ENCODE assay signal across 1 cellular context in the genomic region with DNA sequence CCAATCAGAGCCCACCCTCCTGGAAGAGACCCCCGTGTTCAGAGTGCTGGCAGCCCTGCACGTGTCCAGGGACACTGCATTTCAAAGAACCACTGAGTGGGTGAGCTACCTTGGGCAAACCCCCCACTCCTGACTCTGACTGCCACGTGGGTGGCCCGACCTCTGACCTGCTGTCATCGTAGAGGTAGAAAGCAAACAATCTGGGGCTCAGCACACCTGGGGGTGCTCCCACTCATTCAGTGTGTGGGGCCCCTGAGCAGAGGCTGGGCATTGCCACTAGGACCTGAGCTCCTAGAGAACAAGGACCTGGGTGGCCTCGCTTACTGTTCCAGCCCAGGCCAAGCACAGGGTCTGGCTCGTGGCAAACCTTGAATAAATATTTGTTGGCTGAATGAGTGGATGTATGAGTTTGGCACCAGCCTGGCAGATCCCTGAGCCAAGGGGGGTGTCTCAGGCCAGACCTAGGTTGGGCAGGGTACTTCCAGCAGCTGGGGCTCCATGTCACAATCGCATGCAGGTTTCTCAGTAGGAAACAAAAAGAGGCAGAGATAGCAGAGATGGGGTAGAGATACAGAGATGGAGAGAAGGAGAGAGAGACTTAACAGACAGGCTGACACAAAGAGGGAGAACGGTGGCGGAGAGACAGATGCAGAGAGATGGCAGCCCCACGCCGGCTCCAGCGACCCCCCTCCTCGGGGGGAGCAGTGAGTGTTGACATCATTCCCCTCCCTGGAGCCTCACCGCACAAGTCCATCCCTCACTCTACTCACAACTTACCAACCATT.
TF ChIP-seq lines count a peak whose summit lies in the region.

No MANE protein-coding gene starts in this region.

TF ChIP-seq in K562, 482 proteins besides CTCF, POLR2A, EP300 and RAD21 (continued from another document and continues in another):
- TF ChIP-seq, protein P1, sequence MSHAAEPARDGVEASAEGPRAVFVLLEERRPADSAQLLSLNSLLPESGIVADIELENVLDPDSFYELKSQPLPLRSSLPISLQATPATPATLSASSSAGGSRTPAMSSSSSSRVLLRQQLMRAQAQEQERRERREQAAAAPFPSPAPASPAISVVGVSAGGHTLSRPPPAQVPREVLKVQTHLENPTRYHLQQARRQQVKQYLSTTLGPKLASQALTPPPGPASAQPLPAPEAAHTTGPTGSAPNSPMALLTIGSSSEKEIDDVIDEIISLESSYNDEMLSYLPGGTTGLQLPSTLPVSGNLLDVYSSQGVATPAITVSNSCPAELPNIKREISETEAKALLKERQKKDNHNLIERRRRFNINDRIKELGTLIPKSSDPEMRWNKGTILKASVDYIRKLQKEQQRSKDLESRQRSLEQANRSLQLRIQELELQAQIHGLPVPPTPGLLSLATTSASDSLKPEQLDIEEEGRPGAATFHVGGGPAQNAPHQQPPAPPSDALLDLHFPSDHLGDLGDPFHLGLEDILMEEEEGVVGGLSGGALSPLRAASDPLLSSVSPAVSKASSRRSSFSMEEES (CRISPR knock-in tag; IDR thresholded peaks at IDR 0.05), result no peak
- TF ChIP-seq, protein P2, sequence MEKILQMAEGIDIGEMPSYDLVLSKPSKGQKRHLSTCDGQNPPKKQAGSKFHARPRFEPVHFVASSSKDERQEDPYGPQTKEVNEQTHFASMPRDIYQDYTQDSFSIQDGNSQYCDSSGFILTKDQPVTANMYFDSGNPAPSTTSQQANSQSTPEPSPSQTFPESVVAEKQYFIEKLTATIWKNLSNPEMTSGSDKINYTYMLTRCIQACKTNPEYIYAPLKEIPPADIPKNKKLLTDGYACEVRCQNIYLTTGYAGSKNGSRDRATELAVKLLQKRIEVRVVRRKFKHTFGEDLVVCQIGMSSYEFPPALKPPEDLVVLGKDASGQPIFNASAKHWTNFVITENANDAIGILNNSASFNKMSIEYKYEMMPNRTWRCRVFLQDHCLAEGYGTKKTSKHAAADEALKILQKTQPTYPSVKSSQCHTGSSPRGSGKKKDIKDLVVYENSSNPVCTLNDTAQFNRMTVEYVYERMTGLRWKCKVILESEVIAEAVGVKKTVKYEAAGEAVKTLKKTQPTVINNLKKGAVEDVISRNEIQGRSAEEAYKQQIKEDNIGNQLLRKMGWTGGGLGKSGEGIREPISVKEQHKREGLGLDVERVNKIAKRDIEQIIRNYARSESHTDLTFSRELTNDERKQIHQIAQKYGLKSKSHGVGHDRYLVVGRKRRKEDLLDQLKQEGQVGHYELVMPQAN (IDR thresholded peaks at IDR 0.05; ENCODE audit: borderline replicate concordance), result no peak
- TF ChIP-seq CBX5 (IDR thresholded peaks at IDR 0.05; ENCODE audit: borderline replicate concordance, low read depth) (no peak), ZNF165 (CRISPR knock-in tag; IDR thresholded peaks at IDR 0.05; ENCODE audit: borderline replicate concordance) (no peak), L3MBTL2 (IDR thresholded peaks at IDR 0.05) (no peak; the same call in 1 of the 2 replicates), NFRKB (IDR thresholded peaks at IDR 0.05; ENCODE audit: low read depth) (peak; percentile 73), ZNF217 (CRISPR knock-in tag; IDR thresholded peaks at IDR 0.05) (no peak), KDM5B (IDR thresholded peaks at IDR 0.05; ENCODE audit: insufficient replicate concordance, low read depth, low read length) (no peak), TCFL5 (CRISPR knock-in tag; conservative IDR thresholded peaks at IDR 0.05) (no peak), FIP1L1 (IDR thresholded peaks at IDR 0.05; ENCODE audit: low read depth, low read length, poor library complexity, severe bottlenecking) (no peak), MECOM (CRISPR knock-in tag; IDR thresholded peaks at IDR 0.05) (no peak)
- TF ChIP-seq, protein P3, sequence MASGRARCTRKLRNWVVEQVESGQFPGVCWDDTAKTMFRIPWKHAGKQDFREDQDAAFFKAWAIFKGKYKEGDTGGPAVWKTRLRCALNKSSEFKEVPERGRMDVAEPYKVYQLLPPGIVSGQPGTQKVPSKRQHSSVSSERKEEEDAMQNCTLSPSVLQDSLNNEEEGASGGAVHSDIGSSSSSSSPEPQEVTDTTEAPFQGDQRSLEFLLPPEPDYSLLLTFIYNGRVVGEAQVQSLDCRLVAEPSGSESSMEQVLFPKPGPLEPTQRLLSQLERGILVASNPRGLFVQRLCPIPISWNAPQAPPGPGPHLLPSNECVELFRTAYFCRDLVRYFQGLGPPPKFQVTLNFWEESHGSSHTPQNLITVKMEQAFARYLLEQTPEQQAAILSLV (tag; IDR thresholded peaks at IDR 0.05), result 0 out of 2 replicates have a peak, but pooled peaks have one; percentile 6
- TF ChIP-seq, protein P4, sequence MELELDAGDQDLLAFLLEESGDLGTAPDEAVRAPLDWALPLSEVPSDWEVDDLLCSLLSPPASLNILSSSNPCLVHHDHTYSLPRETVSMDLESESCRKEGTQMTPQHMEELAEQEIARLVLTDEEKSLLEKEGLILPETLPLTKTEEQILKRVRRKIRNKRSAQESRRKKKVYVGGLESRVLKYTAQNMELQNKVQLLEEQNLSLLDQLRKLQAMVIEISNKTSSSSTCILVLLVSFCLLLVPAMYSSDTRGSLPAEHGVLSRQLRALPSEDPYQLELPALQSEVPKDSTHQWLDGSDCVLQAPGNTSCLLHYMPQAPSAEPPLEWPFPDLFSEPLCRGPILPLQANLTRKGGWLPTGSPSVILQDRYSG (tag; conservative IDR thresholded peaks at IDR 0.05; ENCODE audit: low read depth), result 0 out of 2 replicates have a peak, but pooled peaks have one; percentile 45
- TF ChIP-seq, protein P5, sequence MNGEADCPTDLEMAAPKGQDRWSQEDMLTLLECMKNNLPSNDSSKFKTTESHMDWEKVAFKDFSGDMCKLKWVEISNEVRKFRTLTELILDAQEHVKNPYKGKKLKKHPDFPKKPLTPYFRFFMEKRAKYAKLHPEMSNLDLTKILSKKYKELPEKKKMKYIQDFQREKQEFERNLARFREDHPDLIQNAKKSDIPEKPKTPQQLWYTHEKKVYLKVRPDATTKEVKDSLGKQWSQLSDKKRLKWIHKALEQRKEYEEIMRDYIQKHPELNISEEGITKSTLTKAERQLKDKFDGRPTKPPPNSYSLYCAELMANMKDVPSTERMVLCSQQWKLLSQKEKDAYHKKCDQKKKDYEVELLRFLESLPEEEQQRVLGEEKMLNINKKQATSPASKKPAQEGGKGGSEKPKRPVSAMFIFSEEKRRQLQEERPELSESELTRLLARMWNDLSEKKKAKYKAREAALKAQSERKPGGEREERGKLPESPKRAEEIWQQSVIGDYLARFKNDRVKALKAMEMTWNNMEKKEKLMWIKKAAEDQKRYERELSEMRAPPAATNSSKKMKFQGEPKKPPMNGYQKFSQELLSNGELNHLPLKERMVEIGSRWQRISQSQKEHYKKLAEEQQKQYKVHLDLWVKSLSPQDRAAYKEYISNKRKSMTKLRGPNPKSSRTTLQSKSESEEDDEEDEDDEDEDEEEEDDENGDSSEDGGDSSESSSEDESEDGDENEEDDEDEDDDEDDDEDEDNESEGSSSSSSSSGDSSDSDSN (IDR thresholded peaks at IDR 0.05; ENCODE audit: borderline replicate concordance in 1 of 2, low read depth in 2 of 2, low read length in 2 of 2), result no peak
- TF ChIP-seq, protein P6, sequence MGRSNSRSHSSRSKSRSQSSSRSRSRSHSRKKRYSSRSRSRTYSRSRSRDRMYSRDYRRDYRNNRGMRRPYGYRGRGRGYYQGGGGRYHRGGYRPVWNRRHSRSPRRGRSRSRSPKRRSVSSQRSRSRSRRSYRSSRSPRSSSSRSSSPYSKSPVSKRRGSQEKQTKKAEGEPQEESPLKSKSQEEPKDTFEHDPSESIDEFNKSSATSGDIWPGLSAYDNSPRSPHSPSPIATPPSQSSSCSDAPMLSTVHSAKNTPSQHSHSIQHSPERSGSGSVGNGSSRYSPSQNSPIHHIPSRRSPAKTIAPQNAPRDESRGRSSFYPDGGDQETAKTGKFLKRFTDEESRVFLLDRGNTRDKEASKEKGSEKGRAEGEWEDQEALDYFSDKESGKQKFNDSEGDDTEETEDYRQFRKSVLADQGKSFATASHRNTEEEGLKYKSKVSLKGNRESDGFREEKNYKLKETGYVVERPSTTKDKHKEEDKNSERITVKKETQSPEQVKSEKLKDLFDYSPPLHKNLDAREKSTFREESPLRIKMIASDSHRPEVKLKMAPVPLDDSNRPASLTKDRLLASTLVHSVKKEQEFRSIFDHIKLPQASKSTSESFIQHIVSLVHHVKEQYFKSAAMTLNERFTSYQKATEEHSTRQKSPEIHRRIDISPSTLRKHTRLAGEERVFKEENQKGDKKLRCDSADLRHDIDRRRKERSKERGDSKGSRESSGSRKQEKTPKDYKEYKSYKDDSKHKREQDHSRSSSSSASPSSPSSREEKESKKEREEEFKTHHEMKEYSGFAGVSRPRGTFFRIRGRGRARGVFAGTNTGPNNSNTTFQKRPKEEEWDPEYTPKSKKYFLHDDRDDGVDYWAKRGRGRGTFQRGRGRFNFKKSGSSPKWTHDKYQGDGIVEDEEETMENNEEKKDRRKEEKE (IDR thresholded peaks at IDR 0.05; ENCODE audit: borderline replicate concordance in 1 of 2, control insufficient read depth in 1 of 2, low read depth in 2 of 2, low read length in 1 of 2), result no peak
- TF ChIP-seq, protein P7, sequence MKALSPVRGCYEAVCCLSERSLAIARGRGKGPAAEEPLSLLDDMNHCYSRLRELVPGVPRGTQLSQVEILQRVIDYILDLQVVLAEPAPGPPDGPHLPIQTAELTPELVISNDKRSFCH (CRISPR knock-in tag; IDR thresholded peaks at IDR 0.05), result no peak
- TF ChIP-seq, protein P7 (tag; IDR thresholded peaks at IDR 0.05), result peak; percentile 45; the same call in 1 of the 2 replicates
- TF ChIP-seq, protein P8, sequence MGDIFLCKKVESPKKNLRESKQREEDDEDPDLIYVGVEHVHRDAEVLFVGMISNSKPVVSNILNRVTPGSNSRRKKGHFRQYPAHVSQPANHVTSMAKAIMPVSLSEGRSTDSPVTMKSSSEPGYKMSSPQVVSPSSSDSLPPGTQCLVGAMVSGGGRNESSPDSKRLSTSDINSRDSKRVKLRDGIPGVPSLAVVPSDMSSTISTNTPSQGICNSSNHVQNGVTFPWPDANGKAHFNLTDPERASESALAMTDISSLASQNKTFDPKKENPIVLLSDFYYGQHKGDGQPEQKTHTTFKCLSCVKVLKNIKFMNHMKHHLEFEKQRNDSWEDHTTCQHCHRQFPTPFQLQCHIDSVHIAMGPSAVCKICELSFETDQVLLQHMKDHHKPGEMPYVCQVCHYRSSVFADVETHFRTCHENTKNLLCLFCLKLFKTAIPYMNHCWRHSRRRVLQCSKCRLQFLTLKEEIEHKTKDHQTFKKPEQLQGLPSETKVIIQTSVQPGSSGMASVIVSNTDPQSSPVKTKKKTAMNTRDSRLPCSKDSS (IDR thresholded peaks at IDR 0.05; ENCODE audit: low read depth, partially characterized antibody), result no peak
- TF ChIP-seq, protein P9, sequence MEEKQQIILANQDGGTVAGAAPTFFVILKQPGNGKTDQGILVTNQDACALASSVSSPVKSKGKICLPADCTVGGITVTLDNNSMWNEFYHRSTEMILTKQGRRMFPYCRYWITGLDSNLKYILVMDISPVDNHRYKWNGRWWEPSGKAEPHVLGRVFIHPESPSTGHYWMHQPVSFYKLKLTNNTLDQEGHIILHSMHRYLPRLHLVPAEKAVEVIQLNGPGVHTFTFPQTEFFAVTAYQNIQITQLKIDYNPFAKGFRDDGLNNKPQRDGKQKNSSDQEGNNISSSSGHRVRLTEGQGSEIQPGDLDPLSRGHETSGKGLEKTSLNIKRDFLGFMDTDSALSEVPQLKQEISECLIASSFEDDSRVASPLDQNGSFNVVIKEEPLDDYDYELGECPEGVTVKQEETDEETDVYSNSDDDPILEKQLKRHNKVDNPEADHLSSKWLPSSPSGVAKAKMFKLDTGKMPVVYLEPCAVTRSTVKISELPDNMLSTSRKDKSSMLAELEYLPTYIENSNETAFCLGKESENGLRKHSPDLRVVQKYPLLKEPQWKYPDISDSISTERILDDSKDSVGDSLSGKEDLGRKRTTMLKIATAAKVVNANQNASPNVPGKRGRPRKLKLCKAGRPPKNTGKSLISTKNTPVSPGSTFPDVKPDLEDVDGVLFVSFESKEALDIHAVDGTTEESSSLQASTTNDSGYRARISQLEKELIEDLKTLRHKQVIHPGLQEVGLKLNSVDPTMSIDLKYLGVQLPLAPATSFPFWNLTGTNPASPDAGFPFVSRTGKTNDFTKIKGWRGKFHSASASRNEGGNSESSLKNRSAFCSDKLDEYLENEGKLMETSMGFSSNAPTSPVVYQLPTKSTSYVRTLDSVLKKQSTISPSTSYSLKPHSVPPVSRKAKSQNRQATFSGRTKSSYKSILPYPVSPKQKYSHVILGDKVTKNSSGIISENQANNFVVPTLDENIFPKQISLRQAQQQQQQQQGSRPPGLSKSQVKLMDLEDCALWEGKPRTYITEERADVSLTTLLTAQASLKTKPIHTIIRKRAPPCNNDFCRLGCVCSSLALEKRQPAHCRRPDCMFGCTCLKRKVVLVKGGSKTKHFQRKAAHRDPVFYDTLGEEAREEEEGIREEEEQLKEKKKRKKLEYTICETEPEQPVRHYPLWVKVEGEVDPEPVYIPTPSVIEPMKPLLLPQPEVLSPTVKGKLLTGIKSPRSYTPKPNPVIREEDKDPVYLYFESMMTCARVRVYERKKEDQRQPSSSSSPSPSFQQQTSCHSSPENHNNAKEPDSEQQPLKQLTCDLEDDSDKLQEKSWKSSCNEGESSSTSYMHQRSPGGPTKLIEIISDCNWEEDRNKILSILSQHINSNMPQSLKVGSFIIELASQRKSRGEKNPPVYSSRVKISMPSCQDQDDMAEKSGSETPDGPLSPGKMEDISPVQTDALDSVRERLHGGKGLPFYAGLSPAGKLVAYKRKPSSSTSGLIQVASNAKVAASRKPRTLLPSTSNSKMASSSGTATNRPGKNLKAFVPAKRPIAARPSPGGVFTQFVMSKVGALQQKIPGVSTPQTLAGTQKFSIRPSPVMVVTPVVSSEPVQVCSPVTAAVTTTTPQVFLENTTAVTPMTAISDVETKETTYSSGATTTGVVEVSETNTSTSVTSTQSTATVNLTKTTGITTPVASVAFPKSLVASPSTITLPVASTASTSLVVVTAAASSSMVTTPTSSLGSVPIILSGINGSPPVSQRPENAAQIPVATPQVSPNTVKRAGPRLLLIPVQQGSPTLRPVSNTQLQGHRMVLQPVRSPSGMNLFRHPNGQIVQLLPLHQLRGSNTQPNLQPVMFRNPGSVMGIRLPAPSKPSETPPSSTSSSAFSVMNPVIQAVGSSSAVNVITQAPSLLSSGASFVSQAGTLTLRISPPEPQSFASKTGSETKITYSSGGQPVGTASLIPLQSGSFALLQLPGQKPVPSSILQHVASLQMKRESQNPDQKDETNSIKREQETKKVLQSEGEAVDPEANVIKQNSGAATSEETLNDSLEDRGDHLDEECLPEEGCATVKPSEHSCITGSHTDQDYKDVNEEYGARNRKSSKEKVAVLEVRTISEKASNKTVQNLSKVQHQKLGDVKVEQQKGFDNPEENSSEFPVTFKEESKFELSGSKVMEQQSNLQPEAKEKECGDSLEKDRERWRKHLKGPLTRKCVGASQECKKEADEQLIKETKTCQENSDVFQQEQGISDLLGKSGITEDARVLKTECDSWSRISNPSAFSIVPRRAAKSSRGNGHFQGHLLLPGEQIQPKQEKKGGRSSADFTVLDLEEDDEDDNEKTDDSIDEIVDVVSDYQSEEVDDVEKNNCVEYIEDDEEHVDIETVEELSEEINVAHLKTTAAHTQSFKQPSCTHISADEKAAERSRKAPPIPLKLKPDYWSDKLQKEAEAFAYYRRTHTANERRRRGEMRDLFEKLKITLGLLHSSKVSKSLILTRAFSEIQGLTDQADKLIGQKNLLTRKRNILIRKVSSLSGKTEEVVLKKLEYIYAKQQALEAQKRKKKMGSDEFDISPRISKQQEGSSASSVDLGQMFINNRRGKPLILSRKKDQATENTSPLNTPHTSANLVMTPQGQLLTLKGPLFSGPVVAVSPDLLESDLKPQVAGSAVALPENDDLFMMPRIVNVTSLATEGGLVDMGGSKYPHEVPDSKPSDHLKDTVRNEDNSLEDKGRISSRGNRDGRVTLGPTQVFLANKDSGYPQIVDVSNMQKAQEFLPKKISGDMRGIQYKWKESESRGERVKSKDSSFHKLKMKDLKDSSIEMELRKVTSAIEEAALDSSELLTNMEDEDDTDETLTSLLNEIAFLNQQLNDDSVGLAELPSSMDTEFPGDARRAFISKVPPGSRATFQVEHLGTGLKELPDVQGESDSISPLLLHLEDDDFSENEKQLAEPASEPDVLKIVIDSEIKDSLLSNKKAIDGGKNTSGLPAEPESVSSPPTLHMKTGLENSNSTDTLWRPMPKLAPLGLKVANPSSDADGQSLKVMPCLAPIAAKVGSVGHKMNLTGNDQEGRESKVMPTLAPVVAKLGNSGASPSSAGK (IDR thresholded peaks at IDR 0.05), result 0 out of 2 replicates have a peak, but pooled peaks have one; percentile 50
